ENCODE assay signal across 38 cellular contexts in the genomic region with DNA sequence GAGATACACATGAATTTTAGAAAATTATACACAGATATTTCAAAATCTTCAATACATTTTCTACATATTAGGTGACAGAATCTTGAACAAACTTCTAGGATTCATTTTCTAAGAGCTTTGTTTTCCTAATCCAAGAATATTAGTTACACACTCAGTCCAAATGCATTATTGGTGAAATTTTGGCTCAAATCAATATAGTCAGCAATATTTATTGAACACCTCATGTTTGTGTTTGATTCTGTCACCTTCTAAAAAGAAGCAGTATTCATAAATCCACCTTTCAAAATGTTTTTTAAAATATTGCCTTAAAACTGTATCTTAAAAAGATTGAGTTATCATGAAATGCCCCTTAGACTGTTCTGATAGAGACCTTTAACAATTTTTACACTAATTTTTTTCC. TPM values are rescaled to one million over a fixed set of nuclear protein-coding genes. Genes with fewer than 3 reads are reported as not detected.
"Had no signal": no experiment of that assay in that cellular context is flagged by ENCODE, and none has a peak within 500 bp of the region (broad histone marks: within the 10 kb centered on the region; RNA-seq: fewer than 3 reads in every experiment).

No MANE protein-coding gene starts in this region.

- H3K27me3 ChIP-seq: adrenal gland, ascending aorta, body of pancreas, brain microvascular endothelial cell, breast epithelium, cardiac muscle cell had no signal

- H3K9me3 ChIP-seq: adrenal gland, ascending aorta, body of pancreas, breast epithelium had no signal

- DNase-seq: activated effector memory CD4-positive, alpha-beta T cell treated with anti-CD3 and anti-CD28 coated beads, Interleukin-2, amount 50 U/mL, for 16 hours; activated effector memory CD4-positive, alpha-beta T cell treated with Interleukin-2 at 50 U/mL for 16 hours; activated gamma-delta T cell; activated gamma-delta T cell treated with Interleukin-2 at 50 U/mL for 16 hours; activated naive CD4-positive, alpha-beta T cell; activated naive CD4-positive, alpha-beta T cell treated with anti-CD3 and anti-CD28 coated beads for 36 hours; activated naive CD4-positive, alpha-beta T cell treated with anti-CD3 and anti-CD28 coated beads, Interleukin-2, amount 10 ng/mL, durations not matched to agents 7 days and 5 days; activated naive CD4-positive, alpha-beta T cell treated with anti-CD3 and anti-CD28 coated beads, Interleukin-2, amount 50 U/mL, for 16 hours; activated naive CD4-positive, alpha-beta T cell treated with Interleukin-2 at 50 U/mL for 16 hours; activated naive CD8-positive, alpha-beta T cell treated with anti-CD3 and anti-CD28 coated beads for 36 hours; activated naive CD8-positive, alpha-beta T cell treated with anti-CD3 and anti-CD28 coated beads, Interleukin-2, amount 10 ng/mL, durations not matched to agents 7 days and 5 days; activated naive CD8-positive, alpha-beta T cell treated with anti-CD3 and anti-CD28 coated beads, Interleukin-2, amount 50 U/mL, for 24 hours; activated T-cell treated with anti-CD3 and anti-CD28 coated beads, Interleukin-2, amount 50 U/mL, for 24 hours; activated T-cell treated with anti-CD3 and anti-CD28 coated beads, Interleukin-2, amount 50 U/mL, for 4 hours; activated T-cell treated with anti-CD3 and anti-CD28 coated beads, Interleukin-2, amount 50 U/mL, for 48 hours; activated T-cell treated with anti-CD3 and anti-CD28 coated beads, Interleukin-2, amount 50 U/mL, for 72 hours; adrenal gland; amniotic stem cell; amygdala; anterior cingulate cortex; aorta; body of pancreas; brain microvascular endothelial cell; caudate nucleus; central memory CD4-positive, alpha-beta T cell; cerebellar nuclear complex had no signal

- FAIRE-seq: astrocyte, bronchial epithelial cell had no signal

- H3K4me3 ChIP-seq: adrenal gland, ascending aorta, body of pancreas, breast epithelium, cardiac muscle cell had no signal

- ATAC-seq: activated naive CD4-positive, alpha-beta T cell treated with anti-CD3 and anti-CD28 coated beads, Interleukin-2, amount 50 U/mL, for 72 hours; activated naive CD8-positive, alpha-beta T cell treated with anti-CD3 and anti-CD28 coated beads, Interleukin-2, amount 50 U/mL, for 24 hours; activated T-cell treated with anti-CD3 and anti-CD28 coated beads, Interleukin-2, amount 50 U/mL, for 4 hours; activated T-cell treated with anti-CD3 and anti-CD28 coated beads, Interleukin-2, amount 50 U/mL, for 72 hours; activated T-helper 17 cell treated with anti-CD3 and anti-CD28 coated beads, Interleukin-2, amount 50 U/mL, for 72 hours; body of pancreas had no signal

- H3K4me1 ChIP-seq: adrenal gland, ascending aorta, body of pancreas, breast epithelium had no signal

- H3K27ac ChIP-seq: adrenal gland, ascending aorta, body of pancreas, brain microvascular endothelial cell, breast epithelium, cardiac muscle cell had no signal

- H3K36me3 ChIP-seq: adrenal gland, ascending aorta, brain microvascular endothelial cell, cardiac muscle cell had no signal

RNA-seq across cellular contexts. Expression of gene KCNH7, which starts 40.2 kb away (rescaled TPM):
- total RNA-seq: activated naive CD4-positive, alpha-beta T cell treated with anti-CD3 and anti-CD28 coated beads for 36 hours; activated naive CD4-positive, alpha-beta T cell treated with anti-CD3 and anti-CD28 coated beads, Interleukin-2, amount 50 U/mL, for 72 hours; activated naive CD8-positive, alpha-beta T cell treated with anti-CD3 and anti-CD28 coated beads for 36 hours; activated naive CD8-positive, alpha-beta T cell treated with anti-CD3 and anti-CD28 coated beads, Interleukin-2, amount 10 ng/mL, durations not matched to agents 7 days and 5 days; activated T-cell treated with anti-CD3 and anti-CD28 coated beads, Interleukin-2, amount 50 U/mL, for 4 hours; activated T-cell treated with anti-CD3 and anti-CD28 coated beads, Interleukin-2, amount 50 U/mL, for 72 hours; activated T-helper 1 cell treated with anti-CD3 and anti-CD28 coated beads, Interleukin-12 subunit alpha, Interleukin-12 subunit beta, Interleukin-2, Interleukin-4 antibody, amounts not matched to agents 30 ng/mL and 10 ng/mL and 1 ng/mL, durations not matched to agents 14 hours and 24 hours and 36 hours; activated T-helper 17 cell treated with anti-CD3 and anti-CD28 coated beads, Interleukin-2, amount 50 U/mL, for 72 hours; activated T-helper 2 cell treated with anti-CD3 and anti-CD28 coated beads, Interferon-gamma antibody, Interleukin-2, Interleukin-4, amounts not matched to agents 10 μg/mL and 5 μg/mL and 100 μg/mL, durations not matched to agents 14 hours and 24 hours and 36 hours; aorta; ascending aorta; body of pancreas; breast epithelium; bronchial epithelial cell; cardiac septum; chondrocyte had no signal
- polyA plus RNA-seq: adipose tissue, aorta had no signal
